In the genomic region with DNA sequence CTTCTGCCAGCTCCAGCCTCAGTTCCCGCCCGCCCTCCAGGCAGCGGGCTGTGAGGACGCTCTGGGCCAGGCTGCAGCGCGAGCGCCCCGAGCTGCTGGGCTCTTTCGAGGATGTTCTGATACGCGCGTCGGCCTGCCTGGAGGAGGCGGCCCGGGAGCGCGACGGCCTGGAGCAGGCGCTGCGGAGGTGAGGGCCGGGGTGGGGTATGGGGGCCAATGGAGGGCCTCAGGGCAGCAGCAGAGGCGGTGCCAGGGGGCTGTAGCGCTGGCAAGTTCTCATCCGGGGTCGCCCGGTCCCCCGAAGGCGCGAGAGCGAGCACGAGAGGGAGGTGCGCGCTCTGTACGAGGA, we compare ENCODE assay signal across 1 cellular context.
TF ChIP-seq lines count a peak whose summit lies in the region.

No MANE protein-coding gene starts in this region.

TF ChIP-seq in WTC11, 78 proteins besides CTCF, POLR2A, EP300 and RAD21 (continued from another document):
- peak; percentile 70 for TF ChIP-seq FOXP4 (CRISPR knock-in tag; IDR thresholded peaks at IDR 0.05)
- TF ChIP-seq ARID4B (CRISPR knock-in tag; IDR thresholded peaks at IDR 0.05; ENCODE audit: borderline replicate concordance), result peak; percentile 56; the same call in 1 of the 2 replicates
- TF ChIP-seq PRRX2 (CRISPR knock-in tag; IDR thresholded peaks at IDR 0.05), result no peak
- TF ChIP-seq ESRRA (CRISPR knock-in tag; IDR thresholded peaks at IDR 0.05; ENCODE audit: borderline replicate concordance), result no peak
- no peak for TF ChIP-seq FOXK1 (CRISPR knock-in tag; IDR thresholded peaks at IDR 0.05)
- no peak for TF ChIP-seq NR3C1 (CRISPR knock-in tag; conservative IDR thresholded peaks at IDR 0.05; ENCODE audit: low read depth)
- TF ChIP-seq ZNF396 (CRISPR knock-in tag; IDR thresholded peaks at IDR 0.05; ENCODE audit: borderline replicate concordance), result no peak
- TF ChIP-seq PREB (CRISPR knock-in tag; IDR thresholded peaks at IDR 0.05; ENCODE audit: borderline replicate concordance), result no peak
- TF ChIP-seq NR2C2 (CRISPR knock-in tag; IDR thresholded peaks at IDR 0.05), result no peak
